ENCODE assay signal across 8 cellular contexts in the genomic region with DNA sequence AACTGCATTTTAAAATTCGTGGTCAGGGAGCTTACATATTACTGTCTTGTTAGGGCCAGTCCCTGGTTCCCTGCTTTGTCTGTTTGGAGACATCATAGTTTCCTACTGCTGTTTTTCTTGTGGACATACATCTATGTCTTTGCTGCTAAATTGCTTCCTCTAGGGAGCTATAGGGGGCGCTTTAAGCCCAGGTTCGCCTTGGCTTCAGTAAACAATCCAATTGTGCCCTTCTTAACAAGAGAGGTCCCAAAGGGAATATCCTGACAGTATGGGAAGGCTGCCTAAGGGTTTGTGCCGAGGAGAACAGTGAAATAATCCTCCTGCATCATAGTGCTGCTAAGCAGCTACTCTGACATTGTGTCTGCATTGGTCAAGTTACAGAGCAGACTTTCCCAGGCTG.
DNase-seq lines count a peak whose midpoint lies in the region; ATAC-seq and TF ChIP-seq lines count a peak whose summit lies in the region.

No MANE protein-coding gene starts in this region.

- TF ChIP-seq CTCF in GM10248 (IDR thresholded peaks at IDR 0.05; ENCODE audit: control extremely low read depth, extremely low read depth, low read depth, missing control alignments) = peak; percentile 36

- CTCF ChIA-PET in GM10248 (lab: Yijun Ruan, JAX) = interaction anchor here (0.8 to 1.8 kb wide), 6 partner anchors 10 to 1350 kb away, joined by 3 to 5 read pairs (median 3); no protein-coding TSS in a partner anchor

- POLR2A ChIA-PET in GM10248 (lab: Yijun Ruan, JAX) = no interaction called here

- DNase-seq in GM10248 (ENCODE audit: extremely low spot score) (peak; percentile 8), HuH-7 (ENCODE audit: low spot score) (peak; percentile 30), SHP77 treated with DMSO at 0.1 percent for 48 hours (lab: John Stamatoyannopoulos, UW) (peak; percentile 31), iPS DF 19.7 (ENCODE audit: low read depth, low spot score) (peak; percentile 30), NCI-H510A (lab: John Stamatoyannopoulos, UW) (no peak), nucleus accumbens (lab: John Stamatoyannopoulos, UW) (no peak)

- ATAC-seq in GM19328 (IDR thresholded peaks at IDR 0.05; ENCODE audit: unreplicated experiment) (no peak), HG03159 (IDR thresholded peaks at IDR 0.05; ENCODE audit: unreplicated experiment) (no peak)

Comparison
In these comparisons a context has a peak if more than half of its experiments do, and no peak if none do; other contexts are left out.
1. DNase-seq: peak in GM10248 (single experiment), HuH-7 (single experiment), SHP77 treated with DMSO at 0.1 percent for 48 hours (single experiment) and iPS DF 19.7 (single experiment); none in NCI-H510A (single experiment) and nucleus accumbens (0 of 56).